1 cellular context compared by ENCODE assay signal in genomic region chr14:104677506-104678332, GRCh38.
A peak's percentile ranks its signal among the peaks of the same experiment; 100 is the strongest.
TF ChIP-seq lines count a peak whose summit lies in the region.

No MANE protein-coding gene starts in this region.

TF ChIP-seq in A549, 52 proteins besides CTCF, POLR2A, EP300 and RAD21 (continued from another document):
- TF ChIP-seq CEBPB (IDR thresholded peaks at IDR 0.05) (no peak), POLR2AphosphoS2 (conservative IDR thresholded peaks at IDR 0.05; ENCODE audit: low read length) (0 out of 2 replicates have a peak, but pooled peaks have one; percentile 14), RNF2 (IDR thresholded peaks at IDR 0.05; ENCODE audit: borderline replicate concordance, low read depth) (0 out of 2 replicates have a peak, but pooled peaks have one; percentile 19), REST (IDR thresholded peaks at IDR 0.05) (no peak), EHMT2 (IDR thresholded peaks at IDR 0.05; ENCODE audit: low read depth) (no peak), KDM1A (IDR thresholded peaks at IDR 0.05; ENCODE audit: low read depth) (no peak), FOSB (CRISPR knock-in tag; IDR thresholded peaks at IDR 0.05) (no peak), CHD2 (IDR thresholded peaks at IDR 0.05; ENCODE audit: low read length, partially characterized antibody) (no peak), ELK1 (IDR thresholded peaks at IDR 0.05; ENCODE audit: low read depth, low read length) (no peak), ZC3H11A (IDR thresholded peaks at IDR 0.05) (no peak), E2F6 (IDR thresholded peaks at IDR 0.05; ENCODE audit: borderline replicate concordance, low read depth) (no peak; the same call in none of the 2 replicates), MYC (IDR thresholded peaks at IDR 0.05; ENCODE audit: borderline replicate concordance, low read length) (no peak), RCOR1 (IDR thresholded peaks at IDR 0.05; ENCODE audit: low read depth, low read length) (no peak), TP53 (CRISPR knock-in tag; IDR thresholded peaks at IDR 0.05) (0 out of 2 replicates have a peak, but pooled peaks have one; percentile 23), HEYL (CRISPR knock-in tag; IDR thresholded peaks at IDR 0.05) (0 out of 2 replicates have a peak, but pooled peaks have one; percentile 24), NFE2L2 (conservative IDR thresholded peaks at IDR 0.05; ENCODE audit: low read length) (peak; percentile 77), USF2 (IDR thresholded peaks at IDR 0.05) (0 out of 2 replicates have a peak, but pooled peaks have one; percentile 2), HOXA7 (CRISPR knock-in tag; IDR thresholded peaks at IDR 0.05) (peak; percentile 14; the same call in 1 of the 2 replicates), MAX (IDR thresholded peaks at IDR 0.05) (peak; percentile 92), FOXS1 (CRISPR knock-in tag; IDR thresholded peaks at IDR 0.05) (peak; percentile 51; the same call in 1 of the 2 replicates), ATOH8 (CRISPR knock-in tag; IDR thresholded peaks at IDR 0.05; ENCODE audit: low read depth) (no peak)
